ENCODE assay signal across 1 cellular context in the genomic region with DNA sequence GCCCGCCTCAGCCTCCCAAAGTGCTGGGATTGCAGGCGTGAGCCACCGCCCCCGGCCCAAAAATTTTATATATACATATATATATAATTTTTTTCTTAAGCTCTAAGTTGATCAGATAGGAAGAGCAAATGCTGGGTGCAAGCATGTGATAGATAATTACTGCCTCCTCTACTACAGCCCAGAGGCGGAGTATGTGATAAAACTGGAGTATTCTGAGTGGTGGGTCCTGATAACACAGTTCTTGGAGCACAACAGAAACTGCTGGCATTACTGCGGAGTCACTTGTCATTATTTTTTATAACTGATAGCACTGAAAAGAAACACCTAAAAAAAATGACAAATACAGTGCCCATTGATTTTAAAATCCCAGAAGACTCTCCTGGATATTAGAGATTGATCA.
TF ChIP-seq lines count a peak whose summit lies in the region.

No MANE protein-coding gene starts in this region.

TF ChIP-seq in K562, 482 proteins besides CTCF, POLR2A, EP300 and RAD21 (continued from another document):
- TF ChIP-seq, protein P1, sequence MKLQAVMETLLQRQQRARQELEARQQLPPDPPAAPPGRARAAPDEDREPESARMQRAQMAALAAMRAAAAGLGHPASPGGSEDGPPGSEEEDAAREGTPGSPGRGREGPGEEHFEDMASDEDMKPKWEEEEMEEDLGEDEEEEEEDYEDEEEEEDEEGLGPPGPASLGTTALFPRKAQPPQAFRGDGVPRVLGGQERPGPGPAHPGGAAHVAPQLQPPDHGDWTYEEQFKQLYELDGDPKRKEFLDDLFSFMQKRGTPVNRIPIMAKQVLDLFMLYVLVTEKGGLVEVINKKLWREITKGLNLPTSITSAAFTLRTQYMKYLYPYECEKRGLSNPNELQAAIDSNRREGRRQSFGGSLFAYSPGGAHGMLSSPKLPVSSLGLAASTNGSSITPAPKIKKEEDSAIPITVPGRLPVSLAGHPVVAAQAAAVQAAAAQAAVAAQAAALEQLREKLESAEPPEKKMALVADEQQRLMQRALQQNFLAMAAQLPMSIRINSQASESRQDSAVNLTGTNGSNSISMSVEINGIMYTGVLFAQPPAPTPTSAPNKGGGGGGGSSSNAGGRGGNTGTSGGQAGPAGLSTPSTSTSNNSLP (IDR thresholded peaks at IDR 0.05; ENCODE audit: borderline replicate concordance, low read depth, low read length): peak; percentile 94
- TF ChIP-seq SREBF1 (IDR thresholded peaks at IDR 0.05; ENCODE audit: borderline replicate concordance, low read depth, low read length): no peak
- peak; percentile 65; the same call in 1 of the 2 replicates for TF ChIP-seq TCFL5 (CRISPR knock-in tag; conservative IDR thresholded peaks at IDR 0.05)
- no peak for TF ChIP-seq NELFE (IDR thresholded peaks at IDR 0.05; ENCODE audit: insufficient read depth, insufficient read length)
- no peak for TF ChIP-seq GTF2E2 (tag; IDR thresholded peaks at IDR 0.05)
- TF ChIP-seq GATAD2B (IDR thresholded peaks at IDR 0.05; ENCODE audit: borderline replicate concordance): peak; percentile 32; the same call in 1 of the 2 replicates
- TF ChIP-seq NCOA2 (IDR thresholded peaks at IDR 0.05; ENCODE audit: partially characterized antibody in 2 of 2): peak in 1 of 2 experiments; percentile 47
- no peak for TF ChIP-seq ZNF785 (CRISPR knock-in tag; IDR thresholded peaks at IDR 0.05)
- TF ChIP-seq U2AF2 (optimal IDR thresholded peaks at IDR 0.05; ENCODE audit: low read depth, low read length): no peak
- peak; percentile 51; the same call in 1 of the 2 replicates for TF ChIP-seq HDAC2 (IDR thresholded peaks at IDR 0.05)
- peak; percentile 68 for TF ChIP-seq MAFF (IDR thresholded peaks at IDR 0.05; ENCODE audit: low read length)
- TF ChIP-seq ZNF76 (CRISPR knock-in tag; IDR thresholded peaks at IDR 0.05; ENCODE audit: borderline replicate concordance): no peak
- no peak for TF ChIP-seq MAX (CRISPR knock-in tag; IDR thresholded peaks at IDR 0.05)
- TF ChIP-seq, protein P2, sequence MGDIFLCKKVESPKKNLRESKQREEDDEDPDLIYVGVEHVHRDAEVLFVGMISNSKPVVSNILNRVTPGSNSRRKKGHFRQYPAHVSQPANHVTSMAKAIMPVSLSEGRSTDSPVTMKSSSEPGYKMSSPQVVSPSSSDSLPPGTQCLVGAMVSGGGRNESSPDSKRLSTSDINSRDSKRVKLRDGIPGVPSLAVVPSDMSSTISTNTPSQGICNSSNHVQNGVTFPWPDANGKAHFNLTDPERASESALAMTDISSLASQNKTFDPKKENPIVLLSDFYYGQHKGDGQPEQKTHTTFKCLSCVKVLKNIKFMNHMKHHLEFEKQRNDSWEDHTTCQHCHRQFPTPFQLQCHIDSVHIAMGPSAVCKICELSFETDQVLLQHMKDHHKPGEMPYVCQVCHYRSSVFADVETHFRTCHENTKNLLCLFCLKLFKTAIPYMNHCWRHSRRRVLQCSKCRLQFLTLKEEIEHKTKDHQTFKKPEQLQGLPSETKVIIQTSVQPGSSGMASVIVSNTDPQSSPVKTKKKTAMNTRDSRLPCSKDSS (IDR thresholded peaks at IDR 0.05; ENCODE audit: low read depth, partially characterized antibody): no peak
- no peak for TF ChIP-seq NR4A1 (CRISPR knock-in tag; IDR thresholded peaks at IDR 0.05)
- TF ChIP-seq NR4A1 (tag; IDR thresholded peaks at IDR 0.05): no peak
- peak; percentile 20; the same call in 1 of the 2 replicates for TF ChIP-seq ZNF316 (IDR thresholded peaks at IDR 0.05)
- peak; percentile 81; the same call in 1 of the 2 replicates for TF ChIP-seq ZNF197 (CRISPR knock-in tag; IDR thresholded peaks at IDR 0.05; ENCODE audit: low read depth)
- no peak for TF ChIP-seq ZNF431 (CRISPR knock-in tag; IDR thresholded peaks at IDR 0.05)
- TF ChIP-seq HDAC8 (tag; IDR thresholded peaks at IDR 0.05): no peak
- peak; percentile 95 for TF ChIP-seq CCNT2 (IDR thresholded peaks at IDR 0.05; ENCODE audit: borderline replicate concordance, extremely low read depth, insufficient read length, low read depth, low read length)
- TF ChIP-seq HMG20A (CRISPR knock-in tag; conservative IDR thresholded peaks at IDR 0.05): no peak
- TF ChIP-seq, protein P3, sequence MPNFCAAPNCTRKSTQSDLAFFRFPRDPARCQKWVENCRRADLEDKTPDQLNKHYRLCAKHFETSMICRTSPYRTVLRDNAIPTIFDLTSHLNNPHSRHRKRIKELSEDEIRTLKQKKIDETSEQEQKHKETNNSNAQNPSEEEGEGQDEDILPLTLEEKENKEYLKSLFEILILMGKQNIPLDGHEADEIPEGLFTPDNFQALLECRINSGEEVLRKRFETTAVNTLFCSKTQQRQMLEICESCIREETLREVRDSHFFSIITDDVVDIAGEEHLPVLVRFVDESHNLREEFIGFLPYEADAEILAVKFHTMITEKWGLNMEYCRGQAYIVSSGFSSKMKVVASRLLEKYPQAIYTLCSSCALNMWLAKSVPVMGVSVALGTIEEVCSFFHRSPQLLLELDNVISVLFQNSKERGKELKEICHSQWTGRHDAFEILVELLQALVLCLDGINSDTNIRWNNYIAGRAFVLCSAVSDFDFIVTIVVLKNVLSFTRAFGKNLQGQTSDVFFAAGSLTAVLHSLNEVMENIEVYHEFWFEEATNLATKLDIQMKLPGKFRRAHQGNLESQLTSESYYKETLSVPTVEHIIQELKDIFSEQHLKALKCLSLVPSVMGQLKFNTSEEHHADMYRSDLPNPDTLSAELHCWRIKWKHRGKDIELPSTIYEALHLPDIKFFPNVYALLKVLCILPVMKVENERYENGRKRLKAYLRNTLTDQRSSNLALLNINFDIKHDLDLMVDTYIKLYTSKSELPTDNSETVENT (CRISPR knock-in tag; IDR thresholded peaks at IDR 0.05): no peak
- TF ChIP-seq TCF7L2 (IDR thresholded peaks at IDR 0.05; ENCODE audit: low read depth, low read length): no peak
- TF ChIP-seq KDM4B (IDR thresholded peaks at IDR 0.05; ENCODE audit: borderline replicate concordance in 2 of 2, low read depth in 1 of 2): no peak
- no peak for TF ChIP-seq RBM25 (IDR thresholded peaks at IDR 0.05; ENCODE audit: low read depth, low read length, severe bottlenecking)
- peak; percentile 44 for TF ChIP-seq EP400 (IDR thresholded peaks at IDR 0.05)
- TF ChIP-seq ZC3H8 (IDR thresholded peaks at IDR 0.05): no peak
- no peak for TF ChIP-seq SRF (CRISPR knock-in tag; IDR thresholded peaks at IDR 0.05)
- TF ChIP-seq COPS2 (conservative IDR thresholded peaks at IDR 0.05): no peak
- TF ChIP-seq HES1 (IDR thresholded peaks at IDR 0.05; ENCODE audit: low read depth): peak; percentile 74
- peak; percentile 90 for TF ChIP-seq ZNF766 (CRISPR knock-in tag; conservative IDR thresholded peaks at IDR 0.05)
- TF ChIP-seq TBP (optimal IDR thresholded peaks at IDR 0.05; ENCODE audit: low read depth, low read length): no peak
- no peak for TF ChIP-seq SRSF3 (IDR thresholded peaks at IDR 0.05; ENCODE audit: insufficient read depth, low read length)
- no peak for TF ChIP-seq SRSF7 (optimal IDR thresholded peaks at IDR 0.05; ENCODE audit: low read depth, low read length)
- no peak for TF ChIP-seq ZNF444 (CRISPR knock-in tag; IDR thresholded peaks at IDR 0.05)
- TF ChIP-seq, protein P4, sequence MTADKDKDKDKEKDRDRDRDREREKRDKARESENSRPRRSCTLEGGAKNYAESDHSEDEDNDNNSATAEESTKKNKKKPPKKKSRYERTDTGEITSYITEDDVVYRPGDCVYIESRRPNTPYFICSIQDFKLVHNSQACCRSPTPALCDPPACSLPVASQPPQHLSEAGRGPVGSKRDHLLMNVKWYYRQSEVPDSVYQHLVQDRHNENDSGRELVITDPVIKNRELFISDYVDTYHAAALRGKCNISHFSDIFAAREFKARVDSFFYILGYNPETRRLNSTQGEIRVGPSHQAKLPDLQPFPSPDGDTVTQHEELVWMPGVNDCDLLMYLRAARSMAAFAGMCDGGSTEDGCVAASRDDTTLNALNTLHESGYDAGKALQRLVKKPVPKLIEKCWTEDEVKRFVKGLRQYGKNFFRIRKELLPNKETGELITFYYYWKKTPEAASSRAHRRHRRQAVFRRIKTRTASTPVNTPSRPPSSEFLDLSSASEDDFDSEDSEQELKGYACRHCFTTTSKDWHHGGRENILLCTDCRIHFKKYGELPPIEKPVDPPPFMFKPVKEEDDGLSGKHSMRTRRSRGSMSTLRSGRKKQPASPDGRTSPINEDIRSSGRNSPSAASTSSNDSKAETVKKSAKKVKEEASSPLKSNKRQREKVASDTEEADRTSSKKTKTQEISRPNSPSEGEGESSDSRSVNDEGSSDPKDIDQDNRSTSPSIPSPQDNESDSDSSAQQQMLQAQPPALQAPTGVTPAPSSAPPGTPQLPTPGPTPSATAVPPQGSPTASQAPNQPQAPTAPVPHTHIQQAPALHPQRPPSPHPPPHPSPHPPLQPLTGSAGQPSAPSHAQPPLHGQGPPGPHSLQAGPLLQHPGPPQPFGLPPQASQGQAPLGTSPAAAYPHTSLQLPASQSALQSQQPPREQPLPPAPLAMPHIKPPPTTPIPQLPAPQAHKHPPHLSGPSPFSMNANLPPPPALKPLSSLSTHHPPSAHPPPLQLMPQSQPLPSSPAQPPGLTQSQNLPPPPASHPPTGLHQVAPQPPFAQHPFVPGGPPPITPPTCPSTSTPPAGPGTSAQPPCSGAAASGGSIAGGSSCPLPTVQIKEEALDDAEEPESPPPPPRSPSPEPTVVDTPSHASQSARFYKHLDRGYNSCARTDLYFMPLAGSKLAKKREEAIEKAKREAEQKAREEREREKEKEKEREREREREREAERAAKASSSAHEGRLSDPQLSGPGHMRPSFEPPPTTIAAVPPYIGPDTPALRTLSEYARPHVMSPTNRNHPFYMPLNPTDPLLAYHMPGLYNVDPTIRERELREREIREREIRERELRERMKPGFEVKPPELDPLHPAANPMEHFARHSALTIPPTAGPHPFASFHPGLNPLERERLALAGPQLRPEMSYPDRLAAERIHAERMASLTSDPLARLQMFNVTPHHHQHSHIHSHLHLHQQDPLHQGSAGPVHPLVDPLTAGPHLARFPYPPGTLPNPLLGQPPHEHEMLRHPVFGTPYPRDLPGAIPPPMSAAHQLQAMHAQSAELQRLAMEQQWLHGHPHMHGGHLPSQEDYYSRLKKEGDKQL (CRISPR knock-in tag; IDR thresholded peaks at IDR 0.05; ENCODE audit: borderline replicate concordance): no peak
- no peak for TF ChIP-seq DIDO1 (tag; IDR thresholded peaks at IDR 0.05; ENCODE audit: low read depth)
- TF ChIP-seq, protein P5, sequence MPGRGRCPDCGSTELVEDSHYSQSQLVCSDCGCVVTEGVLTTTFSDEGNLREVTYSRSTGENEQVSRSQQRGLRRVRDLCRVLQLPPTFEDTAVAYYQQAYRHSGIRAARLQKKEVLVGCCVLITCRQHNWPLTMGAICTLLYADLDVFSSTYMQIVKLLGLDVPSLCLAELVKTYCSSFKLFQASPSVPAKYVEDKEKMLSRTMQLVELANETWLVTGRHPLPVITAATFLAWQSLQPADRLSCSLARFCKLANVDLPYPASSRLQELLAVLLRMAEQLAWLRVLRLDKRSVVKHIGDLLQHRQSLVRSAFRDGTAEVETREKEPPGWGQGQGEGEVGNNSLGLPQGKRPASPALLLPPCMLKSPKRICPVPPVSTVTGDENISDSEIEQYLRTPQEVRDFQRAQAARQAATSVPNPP (IDR thresholded peaks at IDR 0.05; ENCODE audit: borderline replicate concordance, insufficient read depth, insufficient read length): no peak
- TF ChIP-seq PHF21A (IDR thresholded peaks at IDR 0.05; ENCODE audit: borderline replicate concordance, low read depth): no peak
- no peak for TF ChIP-seq ETV5 (CRISPR knock-in tag; IDR thresholded peaks at IDR 0.05; ENCODE audit: low read depth)
- TF ChIP-seq NFATC3 (IDR thresholded peaks at IDR 0.05): no peak
